4 cellular contexts compared by ENCODE assay signal in the genomic region with DNA sequence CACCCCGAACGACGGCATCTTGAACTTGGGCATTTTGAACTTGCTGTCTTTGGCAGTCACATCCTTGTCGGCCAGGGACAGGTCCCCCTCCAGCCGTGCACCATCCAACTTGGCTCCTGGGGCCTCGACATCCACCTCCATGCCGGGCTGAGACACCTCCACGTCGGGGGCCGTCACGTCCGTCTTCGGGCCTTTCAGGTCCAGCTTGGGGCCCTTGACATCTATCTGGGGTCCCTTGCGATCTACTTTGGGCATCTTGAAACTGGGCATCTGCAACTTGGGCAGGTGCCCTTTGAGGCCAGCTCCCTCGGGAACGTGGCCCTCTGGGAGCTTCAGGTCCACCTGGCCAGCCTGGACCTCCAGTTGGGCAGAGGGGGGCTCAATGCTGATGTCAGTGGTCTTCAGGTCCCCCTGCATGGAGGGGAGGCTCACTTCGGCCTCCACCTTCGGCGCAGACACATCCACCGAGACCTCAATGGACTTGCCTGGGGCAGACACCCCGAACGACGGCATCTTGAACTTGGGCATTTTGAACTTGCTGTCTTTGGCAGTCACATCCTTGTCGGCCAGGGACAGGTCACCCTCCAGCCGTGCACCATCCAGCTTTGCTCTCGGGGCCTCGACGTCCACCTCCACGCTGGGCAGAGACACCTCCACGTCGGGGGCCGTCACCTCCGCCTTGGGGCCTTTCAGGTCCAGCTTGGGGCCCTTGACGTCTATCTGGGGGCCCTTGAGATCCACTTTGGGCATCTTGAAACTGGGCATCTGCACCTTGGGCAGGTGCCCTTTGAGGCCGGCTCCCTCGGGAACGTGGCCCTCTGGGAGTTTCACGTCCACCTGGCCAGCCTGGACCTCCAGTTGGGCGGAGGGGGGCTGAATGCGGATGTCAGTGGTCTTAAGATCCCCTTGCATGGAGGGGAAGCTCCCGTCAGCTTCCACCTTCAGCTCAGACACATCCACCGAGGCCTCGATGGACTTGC. TPM values are rescaled to one million over a fixed set of nuclear protein-coding genes. Genes with fewer than 3 reads are reported as not detected.
"Had no signal": no experiment of that assay in that cellular context is flagged by ENCODE, and none has a peak within 500 bp of the region (broad histone marks: within the 10 kb centered on the region; RNA-seq: fewer than 3 reads in every experiment).

No MANE protein-coding gene starts in this region.

RNA-seq across cellular contexts. Expression of a gene that starts 21.6 kb away (rescaled TPM):
- total RNA-seq: hepatocyte, lung microvascular endothelial cell, vagina had no signal

RNA-seq across cellular contexts. Expression of a gene that starts 31.9 kb away (rescaled TPM):
- total RNA-seq: naive thymus-derived CD8-positive, alpha-beta T cell had no signal
- polyA plus RNA-seq: naive thymus-derived CD8-positive, alpha-beta T cell had no signal
